ENCODE assay signal across 8 cellular contexts in genomic region chr6:90610671-90611542, GRCh38. TPM values are rescaled to one million over a fixed set of nuclear protein-coding genes. Genes with fewer than 3 reads are reported as not detected.
DNase-seq lines count a peak whose midpoint lies in the region; ATAC-seq and TF ChIP-seq lines count a peak whose summit lies in the region.

No MANE protein-coding gene starts in this region.

- H3K4me2 ChIP-seq in neural progenitor cell, result peak overlapping the region; percentile 88

- H3K9me3 ChIP-seq in gastroesophageal sphincter (no peaks in the 10 kb centered on the region), neural progenitor cell (ENCODE audit: low read depth) (no peaks in the 10 kb centered on the region), vagina (no peaks in the 10 kb centered on the region)

- 0% methylated on average over 11 of the region's 75 CpGs for whole genome bisulfite sequencing in gastroesophageal sphincter (ENCODE audit: low coverage in 1 of 2), 2 donors

- H3K4me1 Mint-ChIP-seq in neural progenitor cell, result peaks cover 40% of the 10 kb centered on the region

- TF ChIP-seq CTCF in gastroesophageal sphincter (IDR thresholded peaks at IDR 0.05), result no peak
- TF ChIP-seq CTCF in neural progenitor cell (IDR thresholded peaks at IDR 0.05), result peak; percentile 1
- TF ChIP-seq CTCF in vagina (IDR thresholded peaks at IDR 0.05), result peak in 1 of 3 experiments; percentile 16

- peaks cover 5% of the 10 kb centered on the region for H4K20me1 ChIP-seq in neural progenitor cell (ENCODE audit: low read depth)

- TF ChIP-seq EP300 in gastroesophageal sphincter (IDR thresholded peaks at IDR 0.05), result no peak

- H3K79me2 ChIP-seq in neural progenitor cell (ENCODE audit: low read depth), result no peaks in the 10 kb centered on the region

- peaks cover 48% of the 10 kb centered on the region for H3K27me3 ChIP-seq in gastroesophageal sphincter
- H3K27me3 ChIP-seq in neural progenitor cell, result peaks cover 45% of the 10 kb centered on the region
- no peaks in the 10 kb centered on the region for H3K27me3 ChIP-seq in vagina

- no peak overlapping the region for H3K9ac ChIP-seq in neural progenitor cell

- no peaks in the 10 kb centered on the region for H3K9me3 Mint-ChIP-seq in neural progenitor cell

- peak; percentile 60 to 69 for ATAC-seq in activated CD4-positive, CD25-positive, alpha-beta regulatory T cell treated with anti-CD3 and anti-CD28 coated beads, Interleukin-2, amount 50 U/mL, for 24 hours
- ATAC-seq in HG02870 (IDR thresholded peaks at IDR 0.05; ENCODE audit: unreplicated experiment) (peak; percentile 68), gastroesophageal sphincter (peak; percentile 76)

- intact Hi-C loops in vagina (cut with DNase I), result no loop called here

- peaks cover 4% of the 10 kb centered on the region for H3K27me3 Mint-ChIP-seq in neural progenitor cell (ENCODE audit: insufficient read depth, low read depth)

- H3K4me1 ChIP-seq in gastroesophageal sphincter (peaks cover 0 to 18% (median 5%) of the 10 kb centered on the region in 3 donors), neural progenitor cell (peaks cover 19% of the 10 kb centered on the region), vagina (peaks cover 20% of the 10 kb centered on the region)

- peak overlapping the region; percentile 65 for H3K27ac Mint-ChIP-seq in neural progenitor cell

- no peaks in the 10 kb centered on the region for H3K36me3 Mint-ChIP-seq in neural progenitor cell

- peak overlapping the region; percentile 86 for H3K4me3 Mint-ChIP-seq in neural progenitor cell

- peak overlapping the region; percentile 85 for H2AFZ ChIP-seq in neural progenitor cell (replicated peaks)

- H3K36me3 ChIP-seq in gastroesophageal sphincter, result no peaks in the 10 kb centered on the region
- H3K36me3 ChIP-seq in neural progenitor cell, result no peaks in the 10 kb centered on the region
- no peaks in the 10 kb centered on the region for H3K36me3 ChIP-seq in vagina

- peak overlapping the region in 3 of 4 donors; percentile 59 to 66 (median 63) for H3K27ac ChIP-seq in gastroesophageal sphincter
- no peak overlapping the region for H3K27ac ChIP-seq in neural progenitor cell
- peak overlapping the region; percentile 61 for H3K27ac ChIP-seq in vagina

- TF ChIP-seq POLR2A in gastroesophageal sphincter (IDR thresholded peaks at IDR 0.05), result no peak
- TF ChIP-seq POLR2A in vagina (IDR thresholded peaks at IDR 0.05), result no peak

- H3F3A ChIP-seq in neural progenitor cell (ENCODE audit: low read depth), result peaks cover 28% of the 10 kb centered on the region

- H3K4me3 ChIP-seq in gastroesophageal sphincter (peak overlapping the region; percentile 40 to 66), neural progenitor cell (peak overlapping the region; percentile 57), vagina (peak overlapping the region; percentile 54 to 56)

- DNase-seq in activated CD4-positive, CD25-positive, alpha-beta regulatory T cell (lab: John Stamatoyannopoulos, UW), result no peak
- DNase-seq in NCI-H748 (lab: John Stamatoyannopoulos, UW; ENCODE audit: unreplicated experiment) (peak; percentile 69), neural progenitor cell (ENCODE audit: low spot score) (peak; percentile 66), vagina (ENCODE audit: extremely low spot score in 2 of 2) (no peak)
- peak; percentile 2 for DNase-seq in activated T-helper 9 cell treated with anti-CD3 and anti-CD28 coated beads, Interleukin-2, amount 50 U/mL, for 16 hours (ENCODE audit: low read depth)

RNA-seq across cellular contexts. Expression of gene MAP3K7, which starts 24.0 kb away (rescaled TPM):
- total RNA-seq in gastroesophageal sphincter (10 to 100 TPM; 18.4 to 26.6 (median 22.6) TPM), neural progenitor cell (ENCODE audit: low replicate concordance) (56.2 and 91.9 TPM in 2 replicates), vagina (27.0 TPM)

Comparison
In these comparisons a context has a peak if more than half of its experiments do, and no peak if none do; other contexts are left out.
1. DNase-seq: peak in NCI-H748 (single experiment), activated T-helper 9 cell treated with anti-CD3 and anti-CD28 coated beads, Interleukin-2, amount 50 U/mL, for 16 hours (single experiment) and neural progenitor cell (single experiment); none in activated CD4-positive, CD25-positive, alpha-beta regulatory T cell (0 of 4) and vagina (0 of 2).
2. Peak in every context shown above with its lines, with median percentiles within 50 percentile points of each other: ATAC-seq and H3K4me3 ChIP-seq.